In the genomic region with DNA sequence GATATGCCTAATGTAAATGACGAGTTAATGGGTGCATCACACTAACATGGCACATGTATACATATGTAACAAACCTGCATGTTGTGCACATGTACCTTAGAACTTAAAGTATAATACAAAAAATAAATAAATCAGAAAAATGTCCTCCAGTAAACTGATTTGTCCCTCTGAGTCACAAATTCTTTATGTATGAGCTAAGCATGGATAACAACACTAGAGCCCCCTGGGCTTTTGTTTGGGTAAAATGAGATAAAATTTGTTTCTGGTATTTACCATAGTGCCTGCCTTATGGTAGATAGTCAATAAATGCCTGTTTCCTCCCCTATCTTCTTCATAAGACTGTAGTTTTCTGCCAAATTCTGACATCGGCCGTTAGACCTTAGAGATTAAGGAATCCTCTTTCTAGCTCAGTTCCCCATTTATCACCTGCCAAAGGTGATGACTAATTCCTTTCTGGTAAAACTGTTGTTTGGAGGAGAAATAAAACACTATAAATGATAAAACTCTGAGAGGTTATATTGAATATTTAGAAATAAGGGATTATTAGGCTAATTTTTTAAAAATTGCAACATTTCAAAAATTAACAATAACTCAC, we compare ENCODE assay signal across 1 cellular context.
TF ChIP-seq lines count a peak whose summit lies in the region.

No MANE protein-coding gene starts in this region.

TF ChIP-seq in SK-N-SH, 30 proteins besides CTCF, POLR2A, EP300 and RAD21 (continued from another document):
- TF ChIP-seq USF2 (IDR thresholded peaks at IDR 0.05; ENCODE audit: borderline replicate concordance, low read depth, low read length) (no peak), GABPA (IDR thresholded peaks at IDR 0.05; ENCODE audit: low read depth) (no peak), PBX3 (IDR thresholded peaks at IDR 0.05) (no peak)
